28 cellular contexts compared by ENCODE assay signal in the genomic region with DNA sequence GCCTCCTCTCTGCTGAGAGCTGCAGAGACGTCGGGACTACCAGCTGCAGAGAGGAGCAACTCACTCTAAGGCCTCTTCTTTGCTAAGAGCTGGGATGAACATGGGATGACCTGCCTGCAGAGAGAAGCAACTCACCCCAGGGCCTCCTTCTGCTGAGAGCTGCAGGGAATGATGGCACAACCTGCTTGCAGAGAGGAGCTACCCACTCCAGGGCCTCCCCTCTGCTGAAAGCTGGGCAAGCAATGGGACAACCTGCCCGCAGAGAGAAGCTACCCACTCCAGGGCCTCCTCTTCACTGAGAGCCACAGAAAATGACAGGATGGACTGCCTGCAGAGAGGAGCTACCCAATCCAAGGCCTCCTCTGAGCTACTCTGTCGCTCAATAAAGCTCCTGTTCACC. TPM values are rescaled to one million over a fixed set of nuclear protein-coding genes. Genes with fewer than 3 reads are reported as not detected.
"Had no signal": no experiment of that assay in that cellular context is flagged by ENCODE, and none has a peak within 500 bp of the region (broad histone marks: within the 10 kb centered on the region; RNA-seq: fewer than 3 reads in every experiment).

No MANE protein-coding gene starts in this region.

- H3K4me1 ChIP-seq: gastroesophageal sphincter, heart left ventricle, neural progenitor cell, prostate gland, right atrium auricular region, suprapubic skin, transverse colon, vagina had no signal

- H3K4me2 ChIP-seq: hepatocyte, neural progenitor cell, smooth muscle cell had no signal

- H3K79me2 ChIP-seq: hepatocyte had no signal

- H3K9me3 ChIP-seq: prostate gland had no signal

- H3K9ac ChIP-seq: neural progenitor cell had no signal

- H3K27ac ChIP-seq: epithelial cell of prostate, gastroesophageal sphincter, heart left ventricle, hepatocyte, neural progenitor cell, prostate gland, right atrium auricular region, suprapubic skin, transverse colon, vagina had no signal

- H3K4me3 ChIP-seq: gastroesophageal sphincter, heart left ventricle, hepatocyte, neural progenitor cell, prostate gland, right atrium auricular region, smooth muscle cell, suprapubic skin, transverse colon, vagina had no signal

- H3K36me3 ChIP-seq: gastroesophageal sphincter, heart left ventricle, neural progenitor cell, prostate gland, right atrium auricular region, suprapubic skin, transverse colon, vagina had no signal

- DNase-seq: cortex of kidney; effector CD4-positive, alpha-beta T cell; endodermal cell; foreskin fibroblast; heart left ventricle; kidney; mammary epithelial cell; mesendoderm; midbrain; naive thymus-derived CD4-positive, alpha-beta T cell; nucleus accumbens; stimulated activated naive B cell treated with anti-CD40 and anti-IgM and Interleukin-4, amounts not matched to agents 10 μg/mL and 1 μg/mL and 100 μg/mL, for 72 hours; transverse colon had no signal

- H2AFZ ChIP-seq: hepatocyte, neural progenitor cell had no signal

- FAIRE-seq: kidney had no signal

- H3K27me3 ChIP-seq: gastroesophageal sphincter, heart left ventricle, hepatocyte, neural progenitor cell, right atrium auricular region, suprapubic skin, transverse colon, vagina had no signal

- ATAC-seq: esophagus mucosa; gastroesophageal sphincter; heart left ventricle; left lobe of liver; naive thymus-derived CD4-positive, alpha-beta T cell; sciatic nerve; stimulated activated naive B cell treated with anti-CD40 and anti-IgM and Interleukin-4, amounts not matched to agents 10 μg/mL and 1 μg/mL and 100 μg/mL, for 72 hours had no signal

RNA-seq across cellular contexts. Expression of gene ACER1, which starts 46.7 kb away (rescaled TPM):
- total RNA-seq: dermis microvascular lymphatic vessel endothelial cell, endodermal cell, gastroesophageal sphincter, heart left ventricle, hepatocyte, kidney, mammary epithelial cell, osteocyte, sciatic nerve, smooth muscle cell, ureter, vagina had no signal
- polyA plus RNA-seq: heart left ventricle, hepatocyte, mammary epithelial cell, smooth muscle cell had no signal
